ENCODE assay signal across 29 cellular contexts in the genomic region with DNA sequence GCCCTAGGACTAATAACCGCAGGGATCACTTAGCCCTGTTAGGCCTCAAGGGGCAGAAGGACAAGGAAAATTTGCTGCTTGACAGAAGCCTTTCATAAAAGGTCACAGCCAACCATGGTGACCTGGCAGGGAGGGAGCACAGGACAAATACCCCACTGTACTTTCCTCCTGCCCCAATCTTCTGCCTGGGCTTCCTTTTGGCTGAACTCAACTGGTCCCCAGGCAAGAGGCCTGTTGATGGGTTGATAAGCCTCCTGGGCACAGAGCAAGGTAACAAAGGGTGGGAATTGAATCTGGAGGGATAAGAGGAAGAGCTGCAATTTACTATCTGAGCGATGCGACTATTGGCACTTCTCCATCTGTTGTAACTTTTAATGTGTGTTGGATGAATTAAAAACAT.
A peak's percentile ranks its signal among the peaks of the same experiment; 100 is the strongest.
DNase-seq lines count a peak whose midpoint lies in the region; ATAC-seq, FAIRE-seq and TF ChIP-seq lines count a peak whose summit lies in the region.
"Had no signal": no experiment of that assay in that cellular context is flagged by ENCODE, and none has a peak within 500 bp of the region (broad histone marks: within the 10 kb centered on the region; RNA-seq: fewer than 3 reads in every experiment).

No MANE protein-coding gene starts in this region.

- no peaks in the 10 kb centered on the region for H3K9me2 ChIP-seq in SK-N-SH

- H3K9ac ChIP-seq in SK-N-SH = no peak overlapping the region
- H3K9ac ChIP-seq in neural progenitor cell = no peak overlapping the region
- H3K9ac ChIP-seq: BLaER1 had no signal

- H3K4me2 ChIP-seq in SK-N-SH (no peak overlapping the region), neural progenitor cell (peak overlapping the region; percentile 40)
- H3K4me2 ChIP-seq: A549, BLaER1 had no signal

- no peaks in the 10 kb centered on the region for H3K36me3 Mint-ChIP-seq in neural progenitor cell
- H3K36me3 Mint-ChIP-seq in activated CD4-positive, alpha-beta T cell treated with anti-CD3 and anti-CD28 coated beads for 36 hours (ENCODE audit: low read depth) = no peaks in the 10 kb centered on the region
- H3K36me3 Mint-ChIP-seq: CD14-positive monocyte; CD4-positive, alpha-beta memory T cell; CD4-positive, CD25-positive, alpha-beta regulatory T cell; CD8-positive, alpha-beta memory T cell had no signal

- CTCF ChIA-PET in SK-N-SH (lab: Yijun Ruan, JAX) = no interaction called here
- CTCF ChIA-PET in activated CD4-positive, alpha-beta T cell treated with anti-CD3 and anti-CD28 coated beads for 36 hours (lab: Charles Lee) = interaction anchor here (0.6 kb wide), 1 partner anchor 19 kb away, joined by 4 read pairs; no protein-coding TSS in a partner anchor

- peaks cover 26% of the 10 kb centered on the region for H3K4me1 Mint-ChIP-seq in neural progenitor cell
- H3K4me1 Mint-ChIP-seq in activated CD4-positive, alpha-beta T cell treated with anti-CD3 and anti-CD28 coated beads for 36 hours = no peaks in the 10 kb centered on the region
- H3K4me1 Mint-ChIP-seq: B cell; CD14-positive monocyte; CD4-positive, alpha-beta memory T cell; CD4-positive, CD25-positive, alpha-beta regulatory T cell; CD8-positive, alpha-beta memory T cell had no signal

- H3K4me1 ChIP-seq in SK-N-SH (ENCODE audit: control insufficient read depth in 1 of 2, insufficient read depth in 2 of 2, low read depth in 1 of 2, low read length in 1 of 2) (peaks cover 0 to 9% of the 10 kb centered on the region in 2 experiments; a peak in 2 of 4 replicates), neural progenitor cell (peaks cover 5% of the 10 kb centered on the region)
- H3K4me1 ChIP-seq: A549, BLaER1 had no signal

- H3K4me3 Mint-ChIP-seq in neural progenitor cell = no peak overlapping the region
- H3K4me3 Mint-ChIP-seq in activated CD4-positive, alpha-beta T cell treated with anti-CD3 and anti-CD28 coated beads for 36 hours = no peak overlapping the region
- H3K4me3 Mint-ChIP-seq: B cell; CD14-positive monocyte; CD4-positive, alpha-beta memory T cell; CD4-positive, CD25-positive, alpha-beta regulatory T cell; CD8-positive, alpha-beta memory T cell had no signal

- no peaks in the 10 kb centered on the region for H3K27me3 ChIP-seq in SK-N-SH (ENCODE audit: insufficient read depth)
- no peaks in the 10 kb centered on the region for H3K27me3 ChIP-seq in bronchial epithelial cell (ENCODE audit: control insufficient read depth, insufficient read depth, low read length)
- H3K27me3 ChIP-seq in neural progenitor cell = no peaks in the 10 kb centered on the region
- H3K27me3 ChIP-seq: BLaER1 had no signal

- DNase-seq in SK-N-SH (peak; percentile 9), bronchial epithelial cell (ENCODE audit: low read depth) (no peak), islet precursor cell (peak; percentile 73), neural progenitor cell (ENCODE audit: low spot score) (peak; percentile 21)
- DNase-seq in activated CD4-positive, alpha-beta T cell treated with anti-CD3 and anti-CD28 coated beads for 36 hours = no peak
- no peak for DNase-seq in activated T-cell treated with anti-CD3 and anti-CD28 coated beads, Interleukin-2, amount 50 U/mL, for 1 hour
- DNase-seq: AML-193; C1 segment of cervical spinal cord; CD4-positive, alpha-beta memory T cell; CD4-positive, CD25-positive, alpha-beta regulatory T cell; CD8-positive, alpha-beta memory T cell; COR-L47; DMS 273 treated with DMSO at 0.1 percent for 48 hours; DMS153; DMS53; DMS79; DND-41; EL; GF-D8 had no signal

- intact Hi-C loops in activated CD4-positive, alpha-beta T cell treated with anti-CD3 and anti-CD28 coated beads for 36 hours (cut with DNase I, micrococcal nuclease) = no loop called here

- no peak for TF ChIP-seq CTCF in SK-N-SH (IDR thresholded peaks at IDR 0.05)
- TF ChIP-seq CTCF in bronchial epithelial cell (IDR thresholded peaks at IDR 0.05; ENCODE audit: insufficient read depth, low read length, severe bottlenecking) = no peak
- TF ChIP-seq CTCF in neural progenitor cell (IDR thresholded peaks at IDR 0.05) = no peak

- H3K36me3 ChIP-seq in SK-N-SH (replicated peaks in 1 of 2; ENCODE audit: control insufficient read depth in 1 of 2, insufficient read depth in 2 of 2, low read length in 1 of 2) = no peaks in the 10 kb centered on the region
- no peaks in the 10 kb centered on the region for H3K36me3 ChIP-seq in bronchial epithelial cell (ENCODE audit: control insufficient read depth, insufficient read depth, low read length)
- no peaks in the 10 kb centered on the region for H3K36me3 ChIP-seq in neural progenitor cell
- H3K36me3 ChIP-seq: BLaER1 had no signal

- POLR2A ChIA-PET in SK-N-SH (lab: Yijun Ruan, JAX) = no interaction called here
- POLR2A ChIA-PET in activated CD4-positive, alpha-beta T cell treated with anti-CD3 and anti-CD28 coated beads for 36 hours (lab: Charles Lee) = no interaction called here

- WGBS in SK-N-SH (ENCODE audit: low lambda C conversion rate) = 47% methylated on average over 3 of the region's 3 CpGs

- TF ChIP-seq EP300 in SK-N-SH (IDR thresholded peaks at IDR 0.05; ENCODE audit: borderline replicate concordance in 1 of 2, low read depth in 1 of 2, low read length in 1 of 2) = no peak

- H3K4me3 ChIP-seq in SK-N-SH (ENCODE audit: low read depth in 2 of 2, low read length in 1 of 2) (no peak overlapping the region), bronchial epithelial cell (ENCODE audit: low read depth, low read length) (no peak overlapping the region), neural progenitor cell (no peak overlapping the region)
- H3K4me3 ChIP-seq: A549, BLaER1 had no signal

- H3K27ac ChIP-seq in SK-N-SH (ENCODE audit: low read depth in 2 of 2, low read length in 1 of 2) (no peak overlapping the region), neural progenitor cell (no peak overlapping the region)
- H3K27ac ChIP-seq: 22Rv1, A549, BLaER1 had no signal

- peaks cover 8% of the 10 kb centered on the region for H3K27me3 Mint-ChIP-seq in neural progenitor cell (ENCODE audit: insufficient read depth, low read depth)
- H3K27me3 Mint-ChIP-seq in activated CD4-positive, alpha-beta T cell treated with anti-CD3 and anti-CD28 coated beads for 36 hours = no peaks in the 10 kb centered on the region
- H3K27me3 Mint-ChIP-seq: B cell; CD4-positive, alpha-beta memory T cell; CD4-positive, CD25-positive, alpha-beta regulatory T cell; CD8-positive, alpha-beta memory T cell had no signal

- H3K27ac Mint-ChIP-seq in neural progenitor cell = no peak overlapping the region
- no peak overlapping the region for H3K27ac Mint-ChIP-seq in activated CD4-positive, alpha-beta T cell treated with anti-CD3 and anti-CD28 coated beads for 36 hours
- H3K27ac Mint-ChIP-seq: B cell; CD14-positive monocyte; CD4-positive, alpha-beta memory T cell; CD4-positive, CD25-positive, alpha-beta regulatory T cell; CD8-positive, alpha-beta memory T cell had no signal

- H3K79me2 ChIP-seq in SK-N-SH (ENCODE audit: insufficient read depth) (no peaks in the 10 kb centered on the region), neural progenitor cell (ENCODE audit: low read depth) (no peaks in the 10 kb centered on the region)

- H3K9me3 Mint-ChIP-seq in neural progenitor cell = no peaks in the 10 kb centered on the region
- H3K9me3 Mint-ChIP-seq in activated CD4-positive, alpha-beta T cell treated with anti-CD3 and anti-CD28 coated beads for 36 hours (ENCODE audit: low read depth) = no peaks in the 10 kb centered on the region

- H3K9me3 ChIP-seq in SK-N-SH (no peaks in the 10 kb centered on the region), neural progenitor cell (ENCODE audit: low read depth) (no peaks in the 10 kb centered on the region)
- H3K9me3 ChIP-seq: A549, BLaER1 had no signal

- no peak for ATAC-seq in SK-N-SH treated with all-trans-retinoic acid at 6 μM for 48 hours
- ATAC-seq in GM21529 (IDR thresholded peaks at IDR 0.05; ENCODE audit: unreplicated experiment) = no peak
- ATAC-seq in activated CD4-positive, alpha-beta T cell treated with anti-CD3 and anti-CD28 coated beads for 36 hours = no peak
- ATAC-seq: A549 had no signal

- FAIRE-seq in bronchial epithelial cell (lab: Jason Lieb, UNC) = peak; percentile 47
- FAIRE-seq: A549, G401.6, GM12891, GM19239 had no signal

- H3F3A ChIP-seq in SK-N-SH (replicated peaks; ENCODE audit: insufficient read depth) (no peaks in the 10 kb centered on the region), neural progenitor cell (ENCODE audit: low read depth) (no peaks in the 10 kb centered on the region)

- TF ChIP-seq RAD21 in SK-N-SH (IDR thresholded peaks at IDR 0.05; ENCODE audit: low read length) = no peak

- H4K20me1 ChIP-seq in SK-N-SH (ENCODE audit: insufficient read depth) = no peaks in the 10 kb centered on the region
- H4K20me1 ChIP-seq in neural progenitor cell (ENCODE audit: low read depth) = no peaks in the 10 kb centered on the region
- H4K20me1 ChIP-seq: BLaER1 had no signal

- H2AFZ ChIP-seq in SK-N-SH (ENCODE audit: low read depth) (no peak overlapping the region), neural progenitor cell (replicated peaks) (no peak overlapping the region)

TF ChIP-seq in SK-N-SH, 30 proteins besides CTCF, POLR2A, EP300 and RAD21 (continues in another document):
- TF ChIP-seq FOXM1 (IDR thresholded peaks at IDR 0.05; ENCODE audit: low read depth) (no peak), EZH2phosphoT487 (IDR thresholded peaks at IDR 0.05; ENCODE audit: borderline replicate concordance, low read depth) (no peak), NRF1 (IDR thresholded peaks at IDR 0.05; ENCODE audit: low read depth, low read length) (no peak), YY1 (IDR thresholded peaks at IDR 0.05; ENCODE audit: low read depth) (no peak), RCOR1 (IDR thresholded peaks at IDR 0.05; ENCODE audit: low read length) (0 out of 2 replicates have a peak, but pooled peaks have one; percentile 4), RXRA (IDR thresholded peaks at IDR 0.05; ENCODE audit: borderline replicate concordance, low read depth) (no peak)
- TF ChIP-seq, protein P1, sequence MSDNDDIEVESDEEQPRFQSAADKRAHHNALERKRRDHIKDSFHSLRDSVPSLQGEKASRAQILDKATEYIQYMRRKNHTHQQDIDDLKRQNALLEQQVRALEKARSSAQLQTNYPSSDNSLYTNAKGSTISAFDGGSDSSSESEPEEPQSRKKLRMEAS (IDR thresholded peaks at IDR 0.05; ENCODE audit: low read depth) = no peak

TF ChIP-seq in SK-N-SH treated with all-trans-retinoic acid at 6 μM for 48 hours, 23 proteins besides CTCF, POLR2A, EP300 and RAD21 (continues in another document):
- no peak for TF ChIP-seq GLIS3 (CRISPR knock-in tag; IDR thresholded peaks at IDR 0.05)

Comparison
In these comparisons a context has a peak if more than half of its experiments do, and no peak if none do; other contexts are left out.
1. DNase-seq: peak in SK-N-SH (single experiment), islet precursor cell (single experiment) and neural progenitor cell (single experiment); none in bronchial epithelial cell (single experiment), activated CD4-positive, alpha-beta T cell treated with anti-CD3 and anti-CD28 coated beads for 36 hours (single experiment) and activated T-cell treated with anti-CD3 and anti-CD28 coated beads, Interleukin-2, amount 50 U/mL, for 1 hour (single experiment).